Comparison of ENCODE assay signal across 8 cellular contexts in the genomic region with DNA sequence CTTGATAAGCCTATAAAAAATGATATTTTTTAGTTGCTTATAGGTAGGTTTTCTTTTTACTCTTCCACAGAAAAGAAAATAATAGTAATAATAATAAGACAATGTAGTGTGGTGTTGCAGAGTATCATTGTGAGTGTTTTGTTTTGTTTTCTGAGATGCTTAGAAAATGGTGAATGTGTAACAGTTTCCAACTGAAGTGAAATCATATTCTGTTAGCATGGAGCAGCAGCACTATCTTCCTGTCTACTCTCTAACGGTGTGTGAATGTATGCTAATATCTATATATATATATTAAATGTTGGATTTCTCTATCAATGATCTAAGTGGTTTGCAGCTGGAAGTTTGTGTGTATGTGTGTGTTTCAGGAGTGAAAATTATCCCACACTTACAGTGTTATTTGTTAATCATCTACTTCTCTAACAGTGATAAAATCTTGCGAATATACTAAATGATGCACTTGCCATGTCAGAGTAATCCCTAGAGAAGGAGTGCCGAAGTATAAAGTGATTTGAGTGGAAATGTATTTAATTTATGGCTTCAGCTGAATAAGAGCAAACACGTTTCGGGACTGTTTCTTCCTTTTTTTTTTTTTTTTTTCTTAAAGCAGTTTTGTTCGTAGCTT. TPM values are rescaled to one million over a fixed set of nuclear protein-coding genes. Genes with fewer than 3 reads are reported as not detected.
DNase-seq lines count a peak whose midpoint lies in the region; ATAC-seq and TF ChIP-seq lines count a peak whose summit lies in the region.

No MANE protein-coding gene starts in this region.

- POLR2A ChIA-PET in CD8-positive, alpha-beta memory T cell (lab: Charles Lee): interaction anchor here (0.7 kb wide), 1 partner anchor 95 kb away, joined by 5 read pairs; no protein-coding TSS in a partner anchor

- peaks cover 41% of the 10 kb centered on the region for H3K4me1 Mint-ChIP-seq in activated T-cell treated with anti-CD3 and anti-CD28 coated beads, Interleukin-2, amount 50 U/mL, for 72 hours (ENCODE audit: low read depth)
- H3K4me1 Mint-ChIP-seq in activated T-helper 1 cell treated with anti-CD3 and anti-CD28 coated beads, Interleukin-12 subunit alpha, Interleukin-12 subunit beta, Interleukin-2, Interleukin-4 antibody, amounts not matched to agents 30 ng/mL and 10 ng/mL and 1 ng/mL, durations not matched to agents 14 hours and 24 hours and 36 hours (ENCODE audit: low read depth): peaks cover 44% of the 10 kb centered on the region
- H3K4me1 Mint-ChIP-seq in CD8-positive, alpha-beta memory T cell: peaks cover 26 to 48% (median 29%) of the 10 kb centered on the region in 3 donors

- H3K4me1 ChIP-seq in transverse colon: peaks cover 6 to 60% (median 16%) of the 10 kb centered on the region in 4 donors
- peaks cover 16% of the 10 kb centered on the region for H3K4me1 ChIP-seq in CD8-positive, alpha-beta memory T cell (ENCODE audit: insufficient read depth, low read length)

- TF ChIP-seq POLR2A in transverse colon (IDR thresholded peaks at IDR 0.05): no peak

- H3K9me3 ChIP-seq in transverse colon: no peaks in the 10 kb centered on the region
- H3K9me3 ChIP-seq in CD8-positive, alpha-beta memory T cell (ENCODE audit: low read length): no peaks in the 10 kb centered on the region

- TF ChIP-seq CTCF in transverse colon (IDR thresholded peaks at IDR 0.05): no peak

- CTCF ChIA-PET in CD8-positive, alpha-beta memory T cell (lab: Charles Lee): interaction anchor here (0.8 kb wide), 1 partner anchor 452 kb away, joined by 3 read pairs; no protein-coding TSS in a partner anchor

- H3K27ac ChIP-seq in transverse colon: peak overlapping the region; percentile 87 to 94 (median 92)
- H3K27ac ChIP-seq in CD8-positive, alpha-beta memory T cell (ENCODE audit: low read depth, low read length): no peak overlapping the region

- no peaks in the 10 kb centered on the region for H3K36me3 ChIP-seq in transverse colon
- no peaks in the 10 kb centered on the region for H3K36me3 ChIP-seq in CD8-positive, alpha-beta memory T cell (ENCODE audit: insufficient read depth, low read length)

- H3K9me3 Mint-ChIP-seq in activated T-cell treated with anti-CD3 and anti-CD28 coated beads, Interleukin-2, amount 50 U/mL, for 72 hours: no peaks in the 10 kb centered on the region
- peaks cover 1% of the 10 kb centered on the region for H3K9me3 Mint-ChIP-seq in activated T-helper 1 cell treated with anti-CD3 and anti-CD28 coated beads, Interleukin-12 subunit alpha, Interleukin-12 subunit beta, Interleukin-2, Interleukin-4 antibody, amounts not matched to agents 30 ng/mL and 10 ng/mL and 1 ng/mL, durations not matched to agents 14 hours and 24 hours and 36 hours
- H3K9me3 Mint-ChIP-seq in CD8-positive, alpha-beta memory T cell: peaks cover 0 to 2% (median 0%) of the 10 kb centered on the region in 5 donors

- no peaks in the 10 kb centered on the region for H3K27me3 ChIP-seq in transverse colon
- no peaks in the 10 kb centered on the region for H3K27me3 ChIP-seq in CD8-positive, alpha-beta memory T cell (ENCODE audit: insufficient read depth, low read length, poor library complexity, severe bottlenecking)

- ATAC-seq in activated T-cell treated with anti-CD3 and anti-CD28 coated beads, Interleukin-2, amount 50 U/mL, for 72 hours (replicated peaks in 1 of 2): peak; percentile 20 to 28
- ATAC-seq in GM21619 (IDR thresholded peaks at IDR 0.05; ENCODE audit: unreplicated experiment): no peak
- no peak for ATAC-seq in GM18519 (IDR thresholded peaks at IDR 0.05; ENCODE audit: low FRiP score, unreplicated experiment)

- no peak for TF ChIP-seq EP300 in transverse colon (IDR thresholded peaks at IDR 0.05; ENCODE audit: low read depth)

- 6 to 18% methylated on average over 6 of the region's 6 CpGs for WGBS in transverse colon (ENCODE audit: low coverage in 1 of 2), 2 donors

- H3K27ac Mint-ChIP-seq in activated T-cell treated with anti-CD3 and anti-CD28 coated beads, Interleukin-2, amount 50 U/mL, for 72 hours: no peak overlapping the region
- no peak overlapping the region for H3K27ac Mint-ChIP-seq in activated T-helper 1 cell treated with anti-CD3 and anti-CD28 coated beads, Interleukin-12 subunit alpha, Interleukin-12 subunit beta, Interleukin-2, Interleukin-4 antibody, amounts not matched to agents 30 ng/mL and 10 ng/mL and 1 ng/mL, durations not matched to agents 14 hours and 24 hours and 36 hours
- H3K27ac Mint-ChIP-seq in CD8-positive, alpha-beta memory T cell: no peak overlapping the region

- H3K4me3 Mint-ChIP-seq in activated T-cell treated with anti-CD3 and anti-CD28 coated beads, Interleukin-2, amount 50 U/mL, for 72 hours: peak overlapping the region; percentile 77 to 82
- peak overlapping the region; percentile 57 for H3K4me3 Mint-ChIP-seq in activated T-helper 1 cell treated with anti-CD3 and anti-CD28 coated beads, Interleukin-12 subunit alpha, Interleukin-12 subunit beta, Interleukin-2, Interleukin-4 antibody, amounts not matched to agents 30 ng/mL and 10 ng/mL and 1 ng/mL, durations not matched to agents 14 hours and 24 hours and 36 hours
- H3K4me3 Mint-ChIP-seq in CD8-positive, alpha-beta memory T cell: peak overlapping the region in 2 of 7 donors; percentile 48 to 49

- in situ Hi-C loops in transverse colon (cut with MboI; ENCODE audit: low pct_ligation_motif_present in 1 of 4, low pct_unique_long_range_greater_than_20kb in 1 of 4, low sequenced_read_pairs in 3 of 4): loop anchor here in 1 of 4 donors (10.0 kb wide), 1 partner anchor 133 kb away; no protein-coding TSS in a partner anchor

- intact Hi-C loops in activated T-helper 1 cell treated with anti-CD3 and anti-CD28 coated beads, Interleukin-12 subunit alpha, Interleukin-12 subunit beta, Interleukin-2, Interleukin-4 antibody, amounts not matched to agents 30 ng/mL and 10 ng/mL and 1 ng/mL, durations not matched to agents 14 hours and 24 hours and 36 hours (cut with micrococcal nuclease): loop anchor here (2.0 to 10.0 kb wide), 4 partner anchors 131 to 390 kb away; a partner anchor contains a TSS
- intact Hi-C loops in transverse colon (cut with DNase I; ENCODE audit: low total_unique reads): no loop called here

- H3K27me3 Mint-ChIP-seq in activated T-cell treated with anti-CD3 and anti-CD28 coated beads, Interleukin-2, amount 50 U/mL, for 72 hours (ENCODE audit: low read depth): no peaks in the 10 kb centered on the region
- H3K27me3 Mint-ChIP-seq in activated T-helper 1 cell treated with anti-CD3 and anti-CD28 coated beads, Interleukin-12 subunit alpha, Interleukin-12 subunit beta, Interleukin-2, Interleukin-4 antibody, amounts not matched to agents 30 ng/mL and 10 ng/mL and 1 ng/mL, durations not matched to agents 14 hours and 24 hours and 36 hours (ENCODE audit: insufficient read depth): peaks cover 5% of the 10 kb centered on the region
- H3K27me3 Mint-ChIP-seq in CD8-positive, alpha-beta memory T cell: peaks cover 4 to 5% of the 10 kb centered on the region in 2 donors

- H3K4me3 ChIP-seq in transverse colon: peak overlapping the region in 3 of 4 donors; percentile 17 to 48 (median 30)
- no peak overlapping the region for H3K4me3 ChIP-seq in CD8-positive, alpha-beta memory T cell (ENCODE audit: low read length)

- no peak for DNase-seq in activated T-cell treated with anti-CD3 and anti-CD28 coated beads, Interleukin-2, amount 50 U/mL, for 72 hours
- DNase-seq in activated T-cell treated with anti-CD3 and anti-CD28 coated beads for 4 hours (no peak), lung microvascular endothelial cell (ENCODE audit: low read depth in 2 of 2) (peak; percentile 3 to 28), transverse colon (no peak)
- no peak for DNase-seq in activated T-helper 1 cell treated with anti-CD3 and anti-CD28 coated beads, Interleukin-12 subunit alpha, Interleukin-12 subunit beta, Interleukin-2, Interleukin-4 antibody, amounts not matched to agents 30 ng/mL and 10 ng/mL and 1 ng/mL, durations not matched to agents 14 hours and 24 hours and 36 hours (ENCODE audit: low spot score)
- DNase-seq in CD8-positive, alpha-beta memory T cell: no peak

- H3K36me3 Mint-ChIP-seq in activated T-cell treated with anti-CD3 and anti-CD28 coated beads, Interleukin-2, amount 50 U/mL, for 72 hours (ENCODE audit: insufficient read depth in 2 of 2): peaks cover 0 to 3% of the 10 kb centered on the region in 2 donors
- H3K36me3 Mint-ChIP-seq in activated T-helper 1 cell treated with anti-CD3 and anti-CD28 coated beads, Interleukin-12 subunit alpha, Interleukin-12 subunit beta, Interleukin-2, Interleukin-4 antibody, amounts not matched to agents 30 ng/mL and 10 ng/mL and 1 ng/mL, durations not matched to agents 14 hours and 24 hours and 36 hours (ENCODE audit: low read depth): no peaks in the 10 kb centered on the region
- peaks cover 0 to 4% (median 2%) of the 10 kb centered on the region in 3 donors for H3K36me3 Mint-ChIP-seq in CD8-positive, alpha-beta memory T cell

RNA-seq across cellular contexts. Expression of a gene that starts 0.4 kb away (rescaled TPM):
- total RNA-seq in activated T-cell treated with anti-CD3 and anti-CD28 coated beads, Interleukin-2, amount 50 U/mL, for 72 hours: 1 to 10 TPM in 1 of 2 donors, under 1 TPM in 1; 0.46 to 1.7 TPM
- 0.34 and 0.60 TPM in 2 replicates for total RNA-seq in activated T-helper 1 cell treated with anti-CD3 and anti-CD28 coated beads, Interleukin-12 subunit alpha, Interleukin-12 subunit beta, Interleukin-2, Interleukin-4 antibody, amounts not matched to agents 30 ng/mL and 10 ng/mL and 1 ng/mL, durations not matched to agents 14 hours and 24 hours and 36 hours
- 0.20 and 1.7 TPM in 2 replicates for total RNA-seq in lung microvascular endothelial cell
- total RNA-seq in transverse colon: 10 to 100 TPM in 3 of 4 donors, 1 to 10 TPM in 1; 2.2 to 17.8 (median 13.9) TPM
- under 1 TPM; 0.35 to 0.39 TPM for total RNA-seq in CD8-positive, alpha-beta memory T cell
- polyA plus RNA-seq in CD8-positive, alpha-beta memory T cell: 0.48 TPM

Comparison
In these comparisons a context has a peak if more than half of its experiments do, and no peak if none do; other contexts are left out.
1. ATAC-seq: peak in activated T-cell treated with anti-CD3 and anti-CD28 coated beads, Interleukin-2, amount 50 U/mL, for 72 hours (2 of 2); none in GM21619 (single experiment) and GM18519 (single experiment).
2. DNase-seq: peak in lung microvascular endothelial cell (2 of 2); none in activated T-cell treated with anti-CD3 and anti-CD28 coated beads, Interleukin-2, amount 50 U/mL, for 72 hours (0 of 2), activated T-cell treated with anti-CD3 and anti-CD28 coated beads for 4 hours (single experiment), activated T-helper 1 cell treated with anti-CD3 and anti-CD28 coated beads, Interleukin-12 subunit alpha, Interleukin-12 subunit beta, Interleukin-2, Interleukin-4 antibody, amounts not matched to agents 30 ng/mL and 10 ng/mL and 1 ng/mL, durations not matched to agents 14 hours and 24 hours and 36 hours (single experiment), transverse colon (single experiment) and CD8-positive, alpha-beta memory T cell (0 of 5).